In genomic region chr20:23152308-23152892, GRCh38 we compare ENCODE assay signal across 9 cellular contexts.
DNase-seq lines count a peak whose midpoint lies in the region; ATAC-seq, FAIRE-seq and TF ChIP-seq lines count a peak whose summit lies in the region.
"Had no signal": no experiment of that assay in that cellular context is flagged by ENCODE, and none has a peak within 500 bp of the region (broad histone marks: within the 10 kb centered on the region; RNA-seq: fewer than 3 reads in every experiment).

No MANE protein-coding gene starts in this region.

- no peak for TF ChIP-seq POLR2A in right lobe of liver (IDR thresholded peaks at IDR 0.05)
- no peak for TF ChIP-seq POLR2A in GM12891 (IDR thresholded peaks at IDR 0.05; ENCODE audit: low read depth, low read length)

- no peaks in the 10 kb centered on the region for H3K9me3 ChIP-seq in right lobe of liver
- H3K9me3 ChIP-seq in upper lobe of right lung: no peaks in the 10 kb centered on the region

- DNase-seq in SKM-1 treated with dmso at 0.1 percent for 144 hours (lab: John Stamatoyannopoulos, UW; ENCODE audit: unreplicated experiment) (peak; percentile 21), SKM-1 (lab: John Stamatoyannopoulos, UW; ENCODE audit: unreplicated experiment) (no peak), cardiac fibroblast (ENCODE audit: low read depth in 2 of 2) (peak; percentile 86 to 89), right lobe of liver (peak; percentile 52 to 59 (median 54)), upper lobe of right lung (no peak), activated gamma-delta T cell (lab: John Stamatoyannopoulos, UW) (no peak), GM12891 (ENCODE audit: insufficient read length, low spot score) (no peak)
- DNase-seq: NCI-H1105 had no signal

- H3K4me3 ChIP-seq in cardiac fibroblast (replicated peaks in 1 of 2; ENCODE audit: low read depth in 2 of 2, low read length in 2 of 2) (no peak overlapping the region), right lobe of liver (no peak overlapping the region), upper lobe of right lung (no peak overlapping the region)

- no peak overlapping the region for H3K27ac ChIP-seq in right lobe of liver
- peak overlapping the region; percentile 63 for H3K27ac ChIP-seq in upper lobe of right lung

- ATAC-seq in right lobe of liver: peak; percentile 59 to 68 (median 62)
- peak; percentile 75 for ATAC-seq in upper lobe of right lung
- no peak for ATAC-seq in HG03095 (IDR thresholded peaks at IDR 0.05; ENCODE audit: unreplicated experiment)

- H3K27me3 ChIP-seq in right lobe of liver (no peaks in the 10 kb centered on the region), upper lobe of right lung (no peaks in the 10 kb centered on the region)

- FAIRE-seq in GM12891 (lab: Jason Lieb, UNC): no peak

- H3K4me1 ChIP-seq in right lobe of liver (no peaks in the 10 kb centered on the region), upper lobe of right lung (peaks cover 24% of the 10 kb centered on the region)

- no peak for TF ChIP-seq CTCF in cardiac fibroblast (IDR thresholded peaks at IDR 0.05; ENCODE audit: low read depth, low read length)
- no peak for TF ChIP-seq CTCF in right lobe of liver (IDR thresholded peaks at IDR 0.05)
- no peak for TF ChIP-seq CTCF in upper lobe of right lung (IDR thresholded peaks at IDR 0.05)

- intact Hi-C loops in right lobe of liver (cut with DNase I) (no loop called here), upper lobe of right lung (cut with DNase I) (no loop called here)

- no peaks in the 10 kb centered on the region for H3K36me3 ChIP-seq in right lobe of liver
- H3K36me3 ChIP-seq in upper lobe of right lung: no peaks in the 10 kb centered on the region

- WGBS in right lobe of liver (ENCODE audit: insufficient coverage, low coverage, low lambda C conversion rate, missing lambda C conversion rate): 4% methylated on average over 9 of the region's 9 CpGs

TF ChIP-seq in GM12891, 5 proteins besides CTCF, POLR2A, EP300 and RAD21:
- TF ChIP-seq PAX5 (IDR thresholded peaks at IDR 0.05; ENCODE audit: insufficient read depth, low read length, severe bottlenecking) (no peak), POLR2AphosphoS5 (IDR thresholded peaks at IDR 0.05; ENCODE audit: low read depth, low read length) (no peak), SPI1 (IDR thresholded peaks at IDR 0.05; ENCODE audit: low read depth, low read length) (no peak), POU2F2 (IDR thresholded peaks at IDR 0.05; ENCODE audit: low read depth, low read length) (no peak), TAF1 (IDR thresholded peaks at IDR 0.05; ENCODE audit: low read depth, low read length) (no peak)
TF ChIP-seq in GM12891: peak in this region for 0.

Comparison
In these comparisons a context has a peak if more than half of its experiments do, and no peak if none do; other contexts are left out.
1. DNase-seq: peak in SKM-1 treated with dmso at 0.1 percent for 144 hours (single experiment), cardiac fibroblast (2 of 2) and right lobe of liver (3 of 3); none in SKM-1 (single experiment), upper lobe of right lung (single experiment), activated gamma-delta T cell (single experiment) and GM12891 (single experiment).